In genomic region chr4:4247711-4248035, GRCh38 we compare ENCODE assay signal across 8 cellular contexts. TPM values are rescaled to one million over a fixed set of nuclear protein-coding genes. Genes with fewer than 3 reads are reported as not detected.
DNase-seq lines count a peak whose midpoint lies in the region; ATAC-seq and TF ChIP-seq lines count a peak whose summit lies in the region.

No MANE protein-coding gene starts in this region.

- H3K36me3 Mint-ChIP-seq in nephron (ENCODE audit: low read depth), result peaks cover 23% of the 10 kb centered on the region

- peak overlapping the region; percentile 95 for H3K9ac ChIP-seq in Loucy (ENCODE audit: low read depth, low read length, poor library complexity, severe bottlenecking)

- peaks cover 21% of the 10 kb centered on the region for H3K4me1 ChIP-seq in Loucy (ENCODE audit: insufficient read depth, low read length, poor library complexity, severe bottlenecking)
- H3K4me1 ChIP-seq in ectodermal cell (ENCODE audit: control insufficient read depth, insufficient read depth, low read length), result peaks cover 4% of the 10 kb centered on the region

- peak overlapping the region; percentile 100 for H3K27ac Mint-ChIP-seq in nephron

- H3K4me2 ChIP-seq in Loucy (ENCODE audit: low read depth, low read length, poor library complexity, severe bottlenecking), result peak overlapping the region; percentile 93

- H4K20me1 ChIP-seq in Loucy (ENCODE audit: insufficient read depth, low read length, poor library complexity, severe bottlenecking), result no peaks in the 10 kb centered on the region

- 5 to 6% methylated on average over 12 of the region's 12 CpGs for WGBS in ectodermal cell, 2 experiments

- TF ChIP-seq CTCF in AG04449 (IDR thresholded peaks at IDR 0.05; ENCODE audit: insufficient read depth, low read length, missing control alignments) (no peak), Loucy (conservative IDR thresholded peaks at IDR 0.05; ENCODE audit: low read length) (no peak), nephron (IDR thresholded peaks at IDR 0.05; ENCODE audit: unreplicated experiment in 3 of 3) (no peak)

- peak overlapping the region; percentile 98 for H3K4me3 Mint-ChIP-seq in nephron

- H3K27me3 ChIP-seq in Loucy (ENCODE audit: insufficient read depth, low read length, poor library complexity, severe bottlenecking), result no peaks in the 10 kb centered on the region
- peaks cover 9% of the 10 kb centered on the region for H3K27me3 ChIP-seq in ectodermal cell (ENCODE audit: control insufficient read depth, insufficient read depth, low read length, poor library complexity, severe bottlenecking)

- peak; percentile 6 for ATAC-seq in GM19468 (IDR thresholded peaks at IDR 0.05; ENCODE audit: extremely low read depth, unreplicated experiment)

- H3K4me1 Mint-ChIP-seq in nephron, result peaks cover 44% of the 10 kb centered on the region

- no peaks in the 10 kb centered on the region for H3F3A ChIP-seq in Loucy (ENCODE audit: low read depth)

- no peaks in the 10 kb centered on the region for H3K9me2 ChIP-seq in Loucy (replicated peaks; ENCODE audit: low read depth, low read length)

- peaks cover under 1% of the 10 kb centered on the region for H3K27me3 Mint-ChIP-seq in nephron (ENCODE audit: low read depth)

- no peaks in the 10 kb centered on the region for H3K9me3 Mint-ChIP-seq in nephron

- H3K4me3 ChIP-seq in AG04449 (ENCODE audit: low read depth, low read length), result peak overlapping the region; percentile 77
- peak overlapping the region; percentile 94 for H3K4me3 ChIP-seq in Loucy (ENCODE audit: low read length, poor library complexity, severe bottlenecking)
- peak overlapping the region; percentile 90 for H3K4me3 ChIP-seq in ectodermal cell (ENCODE audit: insufficient read depth, low read depth, low read length)

- H2AFZ ChIP-seq in Loucy (ENCODE audit: low read length), result peak overlapping the region; percentile 92

- peaks cover 31% of the 10 kb centered on the region for H3K79me2 ChIP-seq in Loucy (ENCODE audit: insufficient read depth, low read length)

- H3K9me3 ChIP-seq in Loucy (ENCODE audit: insufficient read depth, low read depth, low read length) (no peaks in the 10 kb centered on the region), ectodermal cell (ENCODE audit: control insufficient read depth, low read length) (no peaks in the 10 kb centered on the region)

- H3K27ac ChIP-seq in ectodermal cell (ENCODE audit: insufficient read depth, low read depth, low read length, poor library complexity, severe bottlenecking), result peak overlapping the region; percentile 88

- CTCF ChIA-PET in AG04449 (lab: Yijun Ruan, JAX), result interaction anchor here (0.8 to 6.1 kb wide), 5 partner anchors 10 to 183 kb away, joined by 3 to 54 read pairs (median 6); no protein-coding TSS in a partner anchor

- DNase-seq in AG04449 (ENCODE audit: low read depth, low spot score) (no peak), COR-L47 (lab: John Stamatoyannopoulos, UW) (no peak), SIG-M5 (lab: John Stamatoyannopoulos, UW) (no peak)
- DNase-seq in activated CD4-positive, CD25-positive, alpha-beta regulatory T cell treated with anti-CD3 and anti-CD28 coated beads, Interleukin-2, amount 50 U/mL, for 72 hours, result no peak

- H3K36me3 ChIP-seq in Loucy (ENCODE audit: insufficient read depth, low read length) (no peaks in the 10 kb centered on the region; the same call in 1 of the 2 replicates), ectodermal cell (ENCODE audit: control insufficient read depth, insufficient read depth, low read length) (peaks cover 5% of the 10 kb centered on the region)

- POLR2A ChIA-PET in AG04449 (lab: Yijun Ruan, JAX), result interaction anchor here (1.2 kb wide), 1 partner anchor 38 kb away, joined by 4 read pairs; no protein-coding TSS in a partner anchor

RNA-seq across cellular contexts. Expression of gene TMEM128, which starts 0.3 kb away (rescaled TPM):
- polyA plus RNA-seq in ectodermal cell (2013, experiment 1 of 4), result 42.3 TPM
- polyA plus RNA-seq in ectodermal cell (2013, experiment 2 of 4), result 48.0 TPM
- 44.7 TPM for polyA plus RNA-seq in ectodermal cell (2013, experiment 3 of 4)
- 48.9 TPM for polyA plus RNA-seq in ectodermal cell (2013, experiment 4 of 4)

RNA-seq across cellular contexts. Expression of gene OTOP1, which starts 20.9 kb away (rescaled TPM):
- polyA plus RNA-seq in ectodermal cell (2013, experiment 1 of 4), result not detected
- 0.16 TPM for polyA plus RNA-seq in ectodermal cell (2013, experiment 2 of 4)
- not detected for polyA plus RNA-seq in ectodermal cell (2013, experiment 3 of 4)
- 0.24 TPM for polyA plus RNA-seq in ectodermal cell (2013, experiment 4 of 4)

RNA-seq across cellular contexts. Expression of gene LYAR, which starts 42.3 kb away (rescaled TPM):
- 35.8 TPM for polyA plus RNA-seq in ectodermal cell (2013, experiment 1 of 4)
- 29.4 TPM for polyA plus RNA-seq in ectodermal cell (2013, experiment 2 of 4)
- polyA plus RNA-seq in ectodermal cell (2013, experiment 3 of 4), result 27.4 TPM
- 31.5 TPM for polyA plus RNA-seq in ectodermal cell (2013, experiment 4 of 4)

RNA-seq across cellular contexts. Expression of gene ZBTB49, which starts 42.4 kb away (rescaled TPM):
- 9.7 TPM for polyA plus RNA-seq in ectodermal cell (2013, experiment 1 of 4)
- 7.8 TPM for polyA plus RNA-seq in ectodermal cell (2013, experiment 2 of 4)
- 6.7 TPM for polyA plus RNA-seq in ectodermal cell (2013, experiment 3 of 4)
- polyA plus RNA-seq in ectodermal cell (2013, experiment 4 of 4), result 8.8 TPM
